8 cellular contexts compared by ENCODE assay signal in genomic region chr12:14769837-14770494, GRCh38. TPM values are rescaled to one million over a fixed set of nuclear protein-coding genes. Genes with fewer than 3 reads are reported as not detected.
A peak's percentile ranks its signal among the peaks of the same experiment; 100 is the strongest.
DNase-seq lines count a peak whose midpoint lies in the region; ATAC-seq lines count a peak whose summit lies in the region.

No MANE protein-coding gene starts in this region.

- ATAC-seq in GM21737 (IDR thresholded peaks at IDR 0.05; ENCODE audit: unreplicated experiment) = peak; percentile 33

- H3K27ac ChIP-seq in temporal lobe (ENCODE audit: low read depth, low read length) = peak overlapping the region; percentile 77

- peak; percentile 78 for DNase-seq in EL
- peak; percentile 51 for DNase-seq in KG1 (lab: John Stamatoyannopoulos, UW)
- DNase-seq in RPMI8226 = peak; percentile 92
- DNase-seq in activated gamma-delta T cell treated with anti-CD3 and anti-CD28 coated beads, Interleukin-2, amount 50 U/mL, for 16 hours (ENCODE audit: low read depth) = peak; percentile 84
- peak; percentile 78 for DNase-seq in germinal center (ENCODE audit: low spot score)
- peak; percentile 62 for DNase-seq in occipital lobe (lab: John Stamatoyannopoulos, UW)

RNA-seq across cellular contexts. Expression of gene WBP11, which starts 33.3 kb away (rescaled TPM):
- total RNA-seq in occipital lobe (16.1 TPM), temporal lobe (17.0 TPM)

RNA-seq across cellular contexts. Expression of gene C12orf60, which starts 33.5 kb away (rescaled TPM):
- total RNA-seq in occipital lobe = 3.6 TPM
- 1.2 TPM for total RNA-seq in temporal lobe

RNA-seq across cellular contexts. Expression of gene SMCO3, which starts 44.0 kb away (rescaled TPM):
- total RNA-seq in occipital lobe = not detected
- total RNA-seq in temporal lobe = not detected

Comparison
In these comparisons a context has a peak if more than half of its experiments do, and no peak if none do; other contexts are left out.
1. Peak in every context shown above with its lines: DNase-seq, ATAC-seq and H3K27ac ChIP-seq.